ENCODE assay signal across 35 cellular contexts in genomic region chr16:88915639-88916327, GRCh38. TPM values are rescaled to one million over a fixed set of nuclear protein-coding genes. Genes with fewer than 3 reads are reported as not detected.
"Had no signal": no experiment of that assay in that cellular context is flagged by ENCODE, and none has a peak within 500 bp of the region (broad histone marks: within the 10 kb centered on the region; RNA-seq: fewer than 3 reads in every experiment).

No MANE protein-coding gene starts in this region.

- H3K27me3 ChIP-seq: cardiac muscle cell, colonic mucosa, pancreas, uterus had no signal

- H3K9me3 Mint-ChIP-seq: activated T-cell treated with anti-CD3 and anti-CD28 coated beads, Interleukin-2, amount 50 U/mL, for 24 hours had no signal

- H3K4me3 Mint-ChIP-seq: activated CD4-positive, alpha-beta memory T cell treated with anti-CD3 and anti-CD28 coated beads, Interleukin-2, amount 10 ng/mL, durations not matched to agents 7 days and 5 days; activated CD4-positive, alpha-beta T cell treated with anti-CD3 and anti-CD28 coated beads, Interleukin-2, amount 10 ng/mL, durations not matched to agents 7 days and 5 days; activated naive CD8-positive, alpha-beta T cell; activated T-cell treated with anti-CD3 and anti-CD28 coated beads, Interleukin-2, amount 50 U/mL, for 24 hours; natural killer cell treated with Interleukin-12 subunit alpha and Interleukin-12 subunit beta and Interleukin-15 and Interleukin-18, amount 100 ng/mL, for 72 hours; stimulated activated naive B cell treated with anti-CD40 and anti-IgM and Interleukin-4, amounts not matched to agents 10 μg/mL and 1 μg/mL and 100 μg/mL, for 72 hours; T-helper 17 cell had no signal

- H3K27ac Mint-ChIP-seq: activated CD4-positive, alpha-beta memory T cell treated with anti-CD3 and anti-CD28 coated beads, Interleukin-2, amount 10 ng/mL, durations not matched to agents 7 days and 5 days; activated naive CD8-positive, alpha-beta T cell; activated T-cell treated with anti-CD3 and anti-CD28 coated beads, Interleukin-2, amount 50 U/mL, for 24 hours; natural killer cell treated with Interleukin-12 subunit alpha and Interleukin-12 subunit beta and Interleukin-15 and Interleukin-18, amount 100 ng/mL, for 72 hours; T-helper 17 cell had no signal

- ATAC-seq: left lung; lower lobe of right lung; natural killer cell treated with Interleukin-12 subunit alpha and Interleukin-12 subunit beta and Interleukin-15 and Interleukin-18, amount 100 ng/mL, for 72 hours; pancreas; stimulated activated naive B cell treated with anti-CD40 and anti-IgM and Interleukin-4, amounts not matched to agents 10 μg/mL and 1 μg/mL and 100 μg/mL, for 72 hours; T-helper 17 cell had no signal

- H3K4me1 ChIP-seq: uterus had no signal

- H3K4me3 ChIP-seq: cardiac muscle cell, colonic mucosa, left lung, lower lobe of right lung, pancreas, prostate gland, sigmoid colon, transverse colon, uterus had no signal

- H3K27me3 Mint-ChIP-seq: activated CD4-positive, alpha-beta memory T cell treated with anti-CD3 and anti-CD28 coated beads, Interleukin-2, amount 10 ng/mL, durations not matched to agents 7 days and 5 days; activated CD4-positive, alpha-beta T cell treated with anti-CD3 and anti-CD28 coated beads, Interleukin-2, amount 10 ng/mL, durations not matched to agents 7 days and 5 days; stimulated activated naive B cell treated with anti-CD40 and anti-IgM and Interleukin-4, amounts not matched to agents 10 μg/mL and 1 μg/mL and 100 μg/mL, for 72 hours had no signal

- H3K36me3 ChIP-seq: cardiac muscle cell, colonic mucosa, esophagus squamous epithelium, left lung, lower lobe of right lung, pancreas, prostate gland, sigmoid colon, transverse colon, uterus, WERI-Rb-1 had no signal

- DNase-seq: activated CD4-positive, alpha-beta memory T cell treated with anti-CD3 and anti-CD28 coated beads, Interleukin-2, amount 10 ng/mL, durations not matched to agents 7 days and 5 days; activated CD4-positive, alpha-beta T cell treated with anti-CD3 and anti-CD28 coated beads for 1 hour; activated CD4-positive, alpha-beta T cell treated with anti-CD3 and anti-CD28 coated beads, Interleukin-2, amount 10 ng/mL, durations not matched to agents 7 days and 5 days; activated CD8-positive, alpha-beta memory T cell treated with anti-CD3 and anti-CD28 coated beads, Interleukin-2, amount 50 U/mL, for 48 hours; activated naive CD4-positive, alpha-beta T cell treated with Interleukin-2 at 50 U/mL for 16 hours; activated T-cell treated with anti-CD3 and anti-CD28 coated beads, Interleukin-2, amount 50 U/mL, for 24 hours; anterior cingulate cortex; cerebellar nuclear complex; colonic mucosa; effector CD8-positive, alpha-beta T cell; esophagus squamous epithelium; left lung; lower lobe of right lung; mesendoderm; pancreas; retina; sigmoid colon; small intestine; stimulated activated CD4-positive, alpha-beta T cell treated with anti-CD3 and anti-CD28 coated beads, Interleukin-1b, Interleukin-23, amount 100 ng/mL, for 48 hours; stimulated activated naive B cell treated with anti-CD40 and anti-IgM and Interleukin-4, amounts not matched to agents 10 μg/mL and 1 μg/mL and 100 μg/mL, for 72 hours; T-helper 17 cell; T1000; transverse colon; uterus; WERI-Rb-1 had no signal

- H3K9me3 ChIP-seq: colonic mucosa, left lung, lower lobe of right lung, pancreas, prostate gland, sigmoid colon, transverse colon, uterus had no signal

- H3K27ac ChIP-seq: cardiac muscle cell, colonic mucosa, epithelial cell of prostate, left lung, lower lobe of right lung, pancreas, prostate gland, sigmoid colon, transverse colon, uterus, WERI-Rb-1 had no signal

- H3K4me1 Mint-ChIP-seq: activated CD4-positive, alpha-beta memory T cell treated with anti-CD3 and anti-CD28 coated beads, Interleukin-2, amount 10 ng/mL, durations not matched to agents 7 days and 5 days; T-helper 17 cell had no signal

- FAIRE-seq: endometrium, frontal cortex, islet of Langerhans, pancreas, small intestine had no signal

- H3K36me3 Mint-ChIP-seq: activated naive CD8-positive, alpha-beta T cell; natural killer cell treated with Interleukin-12 subunit alpha and Interleukin-12 subunit beta and Interleukin-15 and Interleukin-18, amount 100 ng/mL, for 72 hours had no signal

RNA-seq across cellular contexts. Expression of gene PABPN1L, which starts 49.3 kb away (rescaled TPM):
- total RNA-seq: activated CD4-positive, alpha-beta memory T cell treated with anti-CD3 and anti-CD28 coated beads, Interleukin-2, amount 10 ng/mL, durations not matched to agents 7 days and 5 days; activated CD4-positive, alpha-beta T cell treated with anti-CD3 and anti-CD28 coated beads, Interleukin-2, amount 10 ng/mL, durations not matched to agents 7 days and 5 days; cardiac muscle cell; colonic mucosa; dermis microvascular lymphatic vessel endothelial cell; esophagus squamous epithelium; frontal cortex; left lung; lower lobe of right lung; mononuclear cell; natural killer cell treated with Interleukin-12 subunit alpha and Interleukin-12 subunit beta and Interleukin-15 and Interleukin-18, amount 100 ng/mL, for 72 hours; sigmoid colon; T-helper 17 cell; transverse colon; uterus had no signal
- polyA plus RNA-seq: small intestine had no signal
